1 cellular context compared by ENCODE assay signal in the genomic region with DNA sequence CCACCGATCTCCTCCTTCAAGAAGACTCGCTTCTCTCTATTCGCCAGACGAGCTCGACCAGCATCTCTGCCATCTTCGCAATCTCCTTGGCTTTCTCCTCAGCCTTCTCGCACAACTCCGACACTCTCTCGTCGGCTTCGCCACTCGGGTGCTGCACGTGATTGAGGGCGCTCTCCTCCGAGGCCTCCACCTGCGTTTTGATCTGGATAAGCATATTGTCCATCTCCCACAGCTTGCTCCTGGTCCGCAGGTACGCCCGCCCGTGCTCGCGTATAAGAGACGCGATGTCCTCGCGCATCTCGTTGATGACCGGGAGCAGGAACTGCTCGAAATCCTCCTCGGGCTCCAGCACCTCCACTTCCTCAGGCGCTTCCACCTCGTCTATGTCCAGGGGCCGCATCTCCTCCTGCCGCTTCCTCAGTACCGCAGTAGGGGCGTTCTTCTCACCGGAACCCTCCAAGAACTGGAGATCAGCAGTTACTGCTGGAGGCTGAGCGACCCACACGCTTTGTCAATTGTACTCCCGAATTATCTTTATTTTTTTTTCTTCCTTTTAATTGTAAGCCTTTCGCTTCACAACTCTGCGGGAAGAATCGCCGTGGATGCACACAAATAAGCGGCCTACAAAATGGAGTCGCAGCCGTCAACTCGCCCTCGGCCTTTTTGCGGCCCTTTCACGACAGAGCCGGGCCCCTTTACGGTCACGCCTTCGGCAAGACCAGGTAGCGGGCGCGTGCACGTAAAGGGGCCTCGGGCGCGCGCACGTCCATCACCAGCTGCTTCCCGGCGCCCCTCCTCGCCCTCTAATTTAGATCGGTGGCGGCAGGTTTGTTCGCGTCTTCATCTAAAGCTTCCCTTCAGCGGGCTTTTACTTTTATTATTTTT.
TF ChIP-seq lines count a peak whose summit lies in the region.

A gene (minus strand): TSS at position 636 of the 885 bp plus-strand sequence. CDS start 236 bp downstream, at position 400.

TF ChIP-seq in GM12878, 131 proteins besides CTCF, POLR2A, EP300 and RAD21 (continued from another document):
- TF ChIP-seq, protein P1, sequence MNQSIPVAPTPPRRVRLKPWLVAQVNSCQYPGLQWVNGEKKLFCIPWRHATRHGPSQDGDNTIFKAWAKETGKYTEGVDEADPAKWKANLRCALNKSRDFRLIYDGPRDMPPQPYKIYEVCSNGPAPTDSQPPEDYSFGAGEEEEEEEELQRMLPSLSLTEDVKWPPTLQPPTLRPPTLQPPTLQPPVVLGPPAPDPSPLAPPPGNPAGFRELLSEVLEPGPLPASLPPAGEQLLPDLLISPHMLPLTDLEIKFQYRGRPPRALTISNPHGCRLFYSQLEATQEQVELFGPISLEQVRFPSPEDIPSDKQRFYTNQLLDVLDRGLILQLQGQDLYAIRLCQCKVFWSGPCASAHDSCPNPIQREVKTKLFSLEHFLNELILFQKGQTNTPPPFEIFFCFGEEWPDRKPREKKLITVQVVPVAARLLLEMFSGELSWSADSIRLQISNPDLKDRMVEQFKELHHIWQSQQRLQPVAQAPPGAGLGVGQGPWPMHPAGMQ (IDR thresholded peaks at IDR 0.05; ENCODE audit: borderline replicate concordance) = no peak
